In genomic region chr19:1401138-1401888, GRCh38 we compare ENCODE assay signal across 8 cellular contexts. TPM values are rescaled to one million over a fixed set of nuclear protein-coding genes. Genes with fewer than 3 reads are reported as not detected.
DNase-seq lines count a peak whose midpoint lies in the region; FAIRE-seq and TF ChIP-seq lines count a peak whose summit lies in the region.

GAMT (minus strand) TSS chr19:1401542; CDS start chr19:1401476, 66 bp downstream.

- H3K9me3 ChIP-seq in OCI-LY7 (ENCODE audit: low read length) = no peaks in the 10 kb centered on the region
- H3K9me3 ChIP-seq in ovary = no peaks in the 10 kb centered on the region

- intact Hi-C loops in OCI-LY7 (cut with micrococcal nuclease; ENCODE audit: unreplicated experiment) = no loop called here
- intact Hi-C loops in ovary (cut with DNase I) = no loop called here

- no peaks in the 10 kb centered on the region for H3K79me2 ChIP-seq in OCI-LY7 (ENCODE audit: insufficient read depth, low read depth, low read length)

- FAIRE-seq in RCC 7860 (lab: Jason Lieb, UNC) = no peak

- H3K4me2 ChIP-seq in OCI-LY7 (ENCODE audit: low read length) = peak within 1 kb of the TSS; percentile 78

- 1 to 2% (median 1%) methylated on average over 59 to 87 of the region's 87 CpGs for WGBS in ovary, 3 donors

- TF ChIP-seq EP300 in ovary (IDR thresholded peaks at IDR 0.05) = no peak

- H3K27ac ChIP-seq in OCI-LY7 (ENCODE audit: low read depth, low read length, poor library complexity, severe bottlenecking) (no peak within 1 kb of the TSS), ovary (peak within 1 kb of the TSS in 1 of 2 donors; percentile 51)

- H3K36me3 ChIP-seq in OCI-LY7 (ENCODE audit: insufficient read depth, low read length) (0 out of 2 replicates have a peak, but pooled peaks cover 14% of the 10 kb centered on the region), ovary (no peaks in the 10 kb centered on the region)

- CTCF ChIA-PET in OCI-LY7 (lab: Charles Lee; ENCODE audit: unreplicated experiment) = no interaction called here

- no peak within 1 kb of the TSS; the same call in 1 of the 2 replicates for H2AFZ ChIP-seq in OCI-LY7 (ENCODE audit: low read length)

- peak within 1 kb of the TSS; percentile 71 for H3K4me3 ChIP-seq in OCI-LY7 (ENCODE audit: low read depth, low read length, poor library complexity, severe bottlenecking)
- H3K4me3 ChIP-seq in ovary = peak within 1 kb of the TSS; percentile 50

- DNase-seq in NK-92 treated with Interleukin-12 subunit alpha and Interleukin-12 subunit beta, amount 100 ng/mL, for 24 hours (lab: John Stamatoyannopoulos, UW) = peak; percentile 37
- DNase-seq in NK-92 (lab: John Stamatoyannopoulos, UW; ENCODE audit: unreplicated experiment) = no peak
- DNase-seq in OCI-LY7 (ENCODE audit: low spot score) = peak; percentile 62
- DNase-seq in activated naive CD4-positive, alpha-beta T cell treated with Interleukin-2 at 50 U/mL for 16 hours = peak; percentile 61
- no peak for DNase-seq in glomerular endothelial cell (ENCODE audit: extremely low read depth, low read depth, low spot score)
- peak in 1 of 5 donors; percentile 76 for DNase-seq in ovary
- no peak for DNase-seq in NCI-H524 treated with DMSO at 0.1 percent for 48 hours (lab: John Stamatoyannopoulos, UW)
- no peak for DNase-seq in RCC 7860 (ENCODE audit: low spot score)

- no peak for TF ChIP-seq POLR2A in ovary (IDR thresholded peaks at IDR 0.05)

- POLR2A ChIA-PET in OCI-LY7 (lab: Charles Lee) = no interaction called here

- H3K9me2 ChIP-seq in OCI-LY7 (ENCODE audit: insufficient read depth, low read length) = no peaks in the 10 kb centered on the region

- no TSS peak for BruUV-seq in OCI-LY7 (replicated peaks; lab: Mats Ljungman, UMichigan)

- no peaks in the 10 kb centered on the region for H4K20me1 ChIP-seq in OCI-LY7 (ENCODE audit: insufficient read depth, low read length)

- no peaks in the 10 kb centered on the region for H3K27me3 ChIP-seq in ovary

- TF ChIP-seq CTCF in OCI-LY7 (conservative IDR thresholded peaks at IDR 0.05; ENCODE audit: low read length) (peak; percentile 69), ovary (IDR thresholded peaks at IDR 0.05) (peak in 2 of 3 donors; percentile 58 to 68)

- H3K4me1 ChIP-seq in OCI-LY7 (ENCODE audit: insufficient read depth, low read length, poor library complexity, severe bottlenecking) (peaks cover 12% of the 10 kb centered on the region), ovary (ENCODE audit: insufficient read depth) (peaks cover 16% of the 10 kb centered on the region)

RNA-seq across cellular contexts. Expression of gene GAMT, which starts in this region (rescaled TPM):
- total RNA-seq in OCI-LY7 (2014; rRNA removed; shearing (Covaris generic)) = 9.7 and 14.4 TPM in 2 replicates
- 17.6 and 27.5 TPM in 2 replicates for total RNA-seq in OCI-LY7 (2022)
- 32.1 and 63.5 TPM in 2 replicates for total RNA-seq in glomerular endothelial cell
- total RNA-seq in ovary = 10 to 100 TPM in 6 of 7 donors, 1 to 10 TPM in 1; 8.3 to 34.1 (median 20.1) TPM
- polyA plus RNA-seq in ovary = 10 to 100 TPM in 1 of 2 donors, 1 to 10 TPM in 1; 8.0 to 13.8 TPM

Comparison
In these comparisons a context has a peak if more than half of its experiments do, and no peak if none do; other contexts are left out.
1. DNase-seq: peak in NK-92 treated with Interleukin-12 subunit alpha and Interleukin-12 subunit beta, amount 100 ng/mL, for 24 hours (single experiment), OCI-LY7 (single experiment) and activated naive CD4-positive, alpha-beta T cell treated with Interleukin-2 at 50 U/mL for 16 hours (single experiment); none in NK-92 (single experiment), glomerular endothelial cell (single experiment), NCI-H524 treated with DMSO at 0.1 percent for 48 hours (single experiment) and RCC 7860 (single experiment).